21 cellular contexts compared by ENCODE assay signal in genomic region chr14:102739190-102739469, GRCh38.
"Had no signal": no experiment of that assay in that cellular context is flagged by ENCODE, and none has a peak within 500 bp of the region (broad histone marks: within the 10 kb centered on the region; RNA-seq: fewer than 3 reads in every experiment).

No MANE protein-coding gene starts in this region.

- H3K36me3 ChIP-seq: colonic mucosa had no signal

- H3K27me3 Mint-ChIP-seq: naive thymus-derived CD4-positive, alpha-beta T cell had no signal

- ATAC-seq: left ventricle myocardium superior; naive thymus-derived CD4-positive, alpha-beta T cell; psoas muscle; sciatic nerve had no signal

- H3K4me1 Mint-ChIP-seq: naive thymus-derived CD4-positive, alpha-beta T cell had no signal

- H2AFZ ChIP-seq: hepatocyte had no signal

- H3K4me1 ChIP-seq: colonic mucosa, psoas muscle, spleen, upper lobe of left lung, vagina had no signal

- DNase-seq: colonic mucosa; dermis blood vessel endothelial cell; erythroblast; foreskin melanocyte; kidney; left colon; left ventricle myocardium superior; mesenchymal stem cell; naive thymus-derived CD4-positive, alpha-beta T cell; psoas muscle; retina; stimulated activated CD4-positive, alpha-beta T cell treated with anti-CD3 and anti-CD28 coated beads, Interleukin-15, amount 100 ng/mL, for 24 hours; stimulated activated CD4-positive, alpha-beta T cell treated with anti-CD3 and anti-CD28 coated beads, Interleukin-1b, Interleukin-23, amount 100 ng/mL, for 48 hours; stimulated activated naive CD4-positive, alpha-beta T cell treated with Interleukin-2 at 50 U/mL for 16 hours had no signal

- H3K27me3 ChIP-seq: colonic mucosa, hepatocyte, neutrophil, spleen, upper lobe of left lung, vagina had no signal

- H3K4me3 Mint-ChIP-seq: naive thymus-derived CD4-positive, alpha-beta T cell had no signal

- H3K9me3 ChIP-seq: colonic mucosa, neutrophil had no signal

- H3K79me2 ChIP-seq: hepatocyte had no signal

- H3K27ac Mint-ChIP-seq: naive thymus-derived CD4-positive, alpha-beta T cell had no signal

- H3K27ac ChIP-seq: colonic mucosa, hepatocyte, neutrophil, psoas muscle, spleen, upper lobe of left lung, vagina had no signal

- H3K4me2 ChIP-seq: hepatocyte had no signal

- H3K4me3 ChIP-seq: colonic mucosa, hepatocyte, lung, psoas muscle, spleen, upper lobe of left lung, vagina had no signal
